In genomic region chr15:99485992-99486370, GRCh38 we compare ENCODE assay signal across 8 cellular contexts.
A peak's percentile ranks its signal among the peaks of the same experiment; 100 is the strongest.
DNase-seq lines count a peak whose midpoint lies in the region; ATAC-seq and TF ChIP-seq lines count a peak whose summit lies in the region.

No MANE protein-coding gene starts in this region.

- TF ChIP-seq POLR2A in esophagus muscularis mucosa (IDR thresholded peaks at IDR 0.05; ENCODE audit: low read depth), result no peak

- H3K4me3 ChIP-seq in CD4-positive, CD25-positive, alpha-beta regulatory T cell (ENCODE audit: low read depth, low read length), result no peak overlapping the region
- H3K4me3 ChIP-seq in OCI-LY7 (ENCODE audit: low read depth, low read length, poor library complexity, severe bottlenecking) (no peak overlapping the region), esophagus muscularis mucosa (peak overlapping the region; percentile 53 to 63 (median 55)), osteoblast (ENCODE audit: insufficient read depth, low read length) (peak overlapping the region; percentile 61)

- peak overlapping the region; percentile 42; the same call in 1 of the 2 replicates for H2AFZ ChIP-seq in OCI-LY7 (ENCODE audit: low read length)
- H2AFZ ChIP-seq in osteoblast (ENCODE audit: low read length), result peak overlapping the region; percentile 75

- no peak overlapping the region for H3K27ac ChIP-seq in CD4-positive, CD25-positive, alpha-beta regulatory T cell (ENCODE audit: insufficient read depth, low read length, poor library complexity, severe bottlenecking)
- no peak overlapping the region for H3K27ac ChIP-seq in OCI-LY7 (ENCODE audit: low read depth, low read length, poor library complexity, severe bottlenecking)
- H3K27ac ChIP-seq in esophagus muscularis mucosa (replicated peaks in 1 of 4), result peak overlapping the region; percentile 64 to 73 (median 69)
- peak overlapping the region; percentile 15 for H3K27ac ChIP-seq in osteoblast (ENCODE audit: low read depth, low read length)

- H3K27me3 Mint-ChIP-seq in CD4-positive, CD25-positive, alpha-beta regulatory T cell, result peaks cover 12% of the 10 kb centered on the region

- 38% methylated on average over 9 of the region's 9 CpGs for WGBS in esophagus muscularis mucosa

- no peak for ATAC-seq in CD4-positive, CD25-positive, alpha-beta regulatory T cell (ENCODE audit: low read depth in 2 of 2)
- ATAC-seq in HG03025 (IDR thresholded peaks at IDR 0.05; ENCODE audit: low FRiP score, unreplicated experiment) (no peak), HG03439 (IDR thresholded peaks at IDR 0.05; ENCODE audit: unreplicated experiment) (no peak), GM19035 (IDR thresholded peaks at IDR 0.05; ENCODE audit: unreplicated experiment) (no peak), HG02571 (IDR thresholded peaks at IDR 0.05; ENCODE audit: unreplicated experiment) (no peak)

- H3K4me2 ChIP-seq in OCI-LY7 (ENCODE audit: low read length) (peak overlapping the region; percentile 23; the same call in 1 of the 2 replicates), osteoblast (ENCODE audit: insufficient read depth, low read length) (peak overlapping the region; percentile 84)

- H3K79me2 ChIP-seq in OCI-LY7 (ENCODE audit: insufficient read depth, low read depth, low read length) (no peaks in the 10 kb centered on the region), osteoblast (ENCODE audit: insufficient read depth, low read length) (no peaks in the 10 kb centered on the region)

- TF ChIP-seq EP300 in esophagus muscularis mucosa (IDR thresholded peaks at IDR 0.05), result no peak

- H3K4me1 ChIP-seq in CD4-positive, CD25-positive, alpha-beta regulatory T cell (ENCODE audit: control insufficient read depth, insufficient read depth, low read length, poor library complexity, severe bottlenecking), result no peaks in the 10 kb centered on the region
- no peaks in the 10 kb centered on the region for H3K4me1 ChIP-seq in OCI-LY7 (ENCODE audit: insufficient read depth, low read length, poor library complexity, severe bottlenecking)
- H3K4me1 ChIP-seq in esophagus muscularis mucosa, result peaks cover 22 to 26% (median 25%) of the 10 kb centered on the region in 4 donors
- H3K4me1 ChIP-seq in osteoblast (ENCODE audit: insufficient read depth, low read length), result peaks cover 12% of the 10 kb centered on the region

- no peak for TF ChIP-seq CTCF in OCI-LY7 (conservative IDR thresholded peaks at IDR 0.05; ENCODE audit: low read length)
- TF ChIP-seq CTCF in esophagus muscularis mucosa (IDR thresholded peaks at IDR 0.05), result no peak
- no peak for TF ChIP-seq CTCF in osteoblast (IDR thresholded peaks at IDR 0.05; ENCODE audit: extremely low read depth, low read depth, low read length)

- peak overlapping the region in 1 of 3 donors; percentile 77 for H3K27ac Mint-ChIP-seq in CD4-positive, CD25-positive, alpha-beta regulatory T cell

- H3K9me2 ChIP-seq in OCI-LY7 (ENCODE audit: insufficient read depth, low read length), result no peaks in the 10 kb centered on the region

- no peaks in the 10 kb centered on the region for H3K9me3 ChIP-seq in CD4-positive, CD25-positive, alpha-beta regulatory T cell (ENCODE audit: control insufficient read depth in 2 of 2, low read length in 2 of 2)
- no peaks in the 10 kb centered on the region for H3K9me3 ChIP-seq in OCI-LY7 (ENCODE audit: low read length)
- no peaks in the 10 kb centered on the region for H3K9me3 ChIP-seq in esophagus muscularis mucosa
- H3K9me3 ChIP-seq in osteoblast (ENCODE audit: low read depth, low read length), result no peaks in the 10 kb centered on the region

- H3K36me3 ChIP-seq in CD4-positive, CD25-positive, alpha-beta regulatory T cell (ENCODE audit: control insufficient read depth, insufficient read depth, low read length), result no peaks in the 10 kb centered on the region
- H3K36me3 ChIP-seq in OCI-LY7 (ENCODE audit: insufficient read depth, low read length) (no peaks in the 10 kb centered on the region), esophagus muscularis mucosa (no peaks in the 10 kb centered on the region), osteoblast (ENCODE audit: insufficient read depth, low read length) (no peaks in the 10 kb centered on the region)

- POLR2A ChIA-PET in OCI-LY7 (lab: Charles Lee), result no interaction called here

- H3K36me3 Mint-ChIP-seq in CD4-positive, CD25-positive, alpha-beta regulatory T cell, result no peaks in the 10 kb centered on the region

- H4K20me1 ChIP-seq in OCI-LY7 (ENCODE audit: insufficient read depth, low read length) (no peaks in the 10 kb centered on the region), osteoblast (ENCODE audit: insufficient read depth, low read length) (no peaks in the 10 kb centered on the region)

- no peak for DNase-seq in CD4-positive, CD25-positive, alpha-beta regulatory T cell
- DNase-seq in OCI-LY7 (ENCODE audit: low spot score), result no peak
- DNase-seq in esophagus muscularis mucosa (ENCODE audit: extremely low spot score), result no peak
- no peak for DNase-seq in osteoblast (ENCODE audit: insufficient read length, low spot score, missing footprints)

- H3K4me1 Mint-ChIP-seq in CD4-positive, CD25-positive, alpha-beta regulatory T cell, result peaks cover 0 to 18% (median 5%) of the 10 kb centered on the region in 4 donors

- no TSS peak for BruUV-seq in OCI-LY7 (replicated peaks; lab: Mats Ljungman, UMichigan)

- intact Hi-C loops in OCI-LY7 (cut with micrococcal nuclease; ENCODE audit: unreplicated experiment) (no loop called here), esophagus muscularis mucosa (cut with DNase I) (no loop called here)

- peaks cover 0 to 4% (median 0%) of the 10 kb centered on the region in 7 donors for H3K9me3 Mint-ChIP-seq in CD4-positive, CD25-positive, alpha-beta regulatory T cell

- peak overlapping the region in 3 of 4 donors; percentile 69 to 79 (median 78) for H3K4me3 Mint-ChIP-seq in CD4-positive, CD25-positive, alpha-beta regulatory T cell

- peaks cover 2% of the 10 kb centered on the region for H3K27me3 ChIP-seq in CD4-positive, CD25-positive, alpha-beta regulatory T cell (ENCODE audit: control insufficient read depth, insufficient read depth, low read length)
- H3K27me3 ChIP-seq in esophagus muscularis mucosa (no peaks in the 10 kb centered on the region), osteoblast (ENCODE audit: insufficient read depth, low read length) (peaks cover 7% of the 10 kb centered on the region)

- CTCF ChIA-PET in OCI-LY7 (lab: Charles Lee; ENCODE audit: unreplicated experiment), result no interaction called here

Comparison
In these comparisons a context has a peak if more than half of its experiments do, and no peak if none do; other contexts are left out.
1. H3K27ac ChIP-seq: peak in esophagus muscularis mucosa (4 of 4) and osteoblast (single experiment); none in CD4-positive, CD25-positive, alpha-beta regulatory T cell (single experiment) and OCI-LY7 (single experiment).
2. H3K4me3 ChIP-seq: peak in esophagus muscularis mucosa (4 of 4) and osteoblast (single experiment); none in CD4-positive, CD25-positive, alpha-beta regulatory T cell (single experiment) and OCI-LY7 (single experiment).